ENCODE assay signal across 8 cellular contexts in the genomic region with DNA sequence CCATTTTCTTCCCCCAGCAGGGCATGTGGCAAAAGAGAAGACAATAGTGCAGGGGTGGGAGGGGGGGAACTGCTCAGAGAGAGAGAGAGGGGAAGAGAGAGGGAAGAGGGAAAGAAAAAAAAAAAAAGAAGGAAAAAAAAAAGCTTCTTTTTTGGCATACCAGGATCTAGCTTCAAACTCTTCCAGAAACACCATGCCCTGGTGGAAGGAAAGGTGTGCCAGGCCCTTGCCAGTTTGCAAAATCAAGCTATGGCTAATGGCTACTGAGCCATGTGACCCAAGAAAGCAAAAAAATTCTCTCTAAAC. TPM values are rescaled to one million over a fixed set of nuclear protein-coding genes. Genes with fewer than 3 reads are reported as not detected.
DNase-seq lines count a peak whose midpoint lies in the region; ATAC-seq and TF ChIP-seq lines count a peak whose summit lies in the region.

No MANE protein-coding gene starts in this region.

- no peak for TF ChIP-seq CTCF in mammary epithelial cell (conservative IDR thresholded peaks at IDR 0.05 in 1 of 2, IDR thresholded peaks at IDR 0.05 in 1 of 2; ENCODE audit: extremely low read depth in 1 of 2, insufficient read depth in 1 of 2, low read depth in 1 of 2, low read length in 2 of 2)

- peaks cover 96% of the 10 kb centered on the region for H3K4me1 ChIP-seq in mammary epithelial cell (ENCODE audit: insufficient read depth, low read length)
- peaks cover 97% of the 10 kb centered on the region for H3K4me1 ChIP-seq in mucosa of stomach (ENCODE audit: control insufficient read depth, insufficient read depth, low read length)

- no peak for ATAC-seq in stimulated activated naive CD8-positive, alpha-beta T cell treated with anti-CD3 and anti-CD28 coated beads, Interleukin-15, Interleukin-2, amounts not matched to agents 100 U/mL and 50 U/mL, for 24 hours
- ATAC-seq in HG02970 (IDR thresholded peaks at IDR 0.05; ENCODE audit: low FRiP score, unreplicated experiment) (no peak), HG03039 (IDR thresholded peaks at IDR 0.05; ENCODE audit: unreplicated experiment) (no peak), GM21381 (IDR thresholded peaks at IDR 0.05; ENCODE audit: unreplicated experiment) (no peak)

- intact Hi-C loops in mammary epithelial cell (cut with micrococcal nuclease) = no loop called here

- in situ Hi-C loops in mammary epithelial cell (cut with MboI; ENCODE audit: low sequenced_read_pairs in 2 of 2) = no loop called here

- peak overlapping the region; percentile 31 to 46 (median 36) for H3K4me3 ChIP-seq in mammary epithelial cell (replicated peaks in 1 of 3; ENCODE audit: insufficient read depth in 1 of 3, low read depth in 2 of 3, low read length in 3 of 3)
- H3K4me3 ChIP-seq in mucosa of stomach (ENCODE audit: low read length) = peak overlapping the region; percentile 39

- no peaks in the 10 kb centered on the region for H3K36me3 ChIP-seq in mammary epithelial cell (ENCODE audit: insufficient read depth, low read length)
- no peaks in the 10 kb centered on the region for H3K36me3 ChIP-seq in mucosa of stomach (ENCODE audit: control insufficient read depth, insufficient read depth, low read length)

- dilution Hi-C loops in mammary epithelial cell (cut with HindIII; ENCODE audit: low sequenced_read_pairs) = loop anchor here (5.0 kb wide), 1 partner anchor 39 kb away; no protein-coding TSS in a partner anchor

- H3K9me3 Mint-ChIP-seq in stimulated activated naive CD8-positive, alpha-beta T cell treated with anti-CD3 and anti-CD28 coated beads, Interleukin-15, Interleukin-2, amounts not matched to agents 100 ng/mL and 50 ng/mL, for 24 hours = no peaks in the 10 kb centered on the region

- H3K9me3 ChIP-seq in mammary epithelial cell (replicated peaks; ENCODE audit: insufficient read depth, low read length) (no peaks in the 10 kb centered on the region), mucosa of stomach (ENCODE audit: control insufficient read depth, low read length) (no peaks in the 10 kb centered on the region)

- no peaks in the 10 kb centered on the region for H3K27me3 Mint-ChIP-seq in stimulated activated naive CD8-positive, alpha-beta T cell treated with anti-CD3 and anti-CD28 coated beads, Interleukin-15, Interleukin-2, amounts not matched to agents 100 ng/mL and 50 ng/mL, for 24 hours

- H3K4me3 Mint-ChIP-seq in stimulated activated naive CD8-positive, alpha-beta T cell treated with anti-CD3 and anti-CD28 coated beads, Interleukin-15, Interleukin-2, amounts not matched to agents 100 ng/mL and 50 ng/mL, for 24 hours = peak overlapping the region; percentile 84

- no peaks in the 10 kb centered on the region for H4K20me1 ChIP-seq in mammary epithelial cell (ENCODE audit: insufficient read depth, low read length)

- no peak for DNase-seq in stimulated activated naive CD8-positive, alpha-beta T cell treated with anti-CD3 and anti-CD28 coated beads, Interleukin-15, Interleukin-2, amounts not matched to agents 100 U/mL and 50 U/mL, for 24 hours
- DNase-seq in mammary epithelial cell = no peak
- DNase-seq in hypothalamus (lab: John Stamatoyannopoulos, UW) = no peak

- H3K27ac ChIP-seq in mammary epithelial cell (ENCODE audit: insufficient read depth, low read depth, low read length) = peak overlapping the region; percentile 94

- no TSS peak for BruUV-seq in mammary epithelial cell (replicated peaks; lab: Mats Ljungman, UMichigan)

- peak overlapping the region; percentile 96 for H3K27ac Mint-ChIP-seq in stimulated activated naive CD8-positive, alpha-beta T cell treated with anti-CD3 and anti-CD28 coated beads, Interleukin-15, Interleukin-2, amounts not matched to agents 100 ng/mL and 50 ng/mL, for 24 hours

- CTCF ChIA-PET in mammary epithelial cell (lab: Charles Lee; ENCODE audit: low non-redundant PET) = interaction anchor here (0.6 to 0.8 kb wide), 5 partner anchors 11 to 743 kb away, joined by 3 to 13 read pairs (median 5); no protein-coding TSS in a partner anchor

- H3K27me3 ChIP-seq in mammary epithelial cell (ENCODE audit: insufficient read depth, low read length) (no peaks in the 10 kb centered on the region), mucosa of stomach (ENCODE audit: control insufficient read depth, insufficient read depth, low read length) (no peaks in the 10 kb centered on the region)

- peak overlapping the region; percentile 45 for H2AFZ ChIP-seq in mammary epithelial cell (ENCODE audit: low read depth, low read length)

- H3K9ac ChIP-seq in mammary epithelial cell (ENCODE audit: insufficient read depth, low read length) = peak overlapping the region; percentile 70
- H3K9ac ChIP-seq in mucosa of stomach (ENCODE audit: low read length) = peak overlapping the region; percentile 77

- H3K4me2 ChIP-seq in mammary epithelial cell (ENCODE audit: insufficient read depth, low read depth, low read length) = peak overlapping the region; percentile 92

- H3K79me2 ChIP-seq in mammary epithelial cell (ENCODE audit: insufficient read depth, low read length) = peaks cover 53% of the 10 kb centered on the region

- H3K4me1 Mint-ChIP-seq in stimulated activated naive CD8-positive, alpha-beta T cell treated with anti-CD3 and anti-CD28 coated beads, Interleukin-15, Interleukin-2, amounts not matched to agents 100 ng/mL and 50 ng/mL, for 24 hours (ENCODE audit: low read depth) = peaks cover 3% of the 10 kb centered on the region

- H3K36me3 Mint-ChIP-seq in stimulated activated naive CD8-positive, alpha-beta T cell treated with anti-CD3 and anti-CD28 coated beads, Interleukin-15, Interleukin-2, amounts not matched to agents 100 ng/mL and 50 ng/mL, for 24 hours (ENCODE audit: low read depth) = peaks cover 12% of the 10 kb centered on the region

RNA-seq across cellular contexts. Expression of gene ZMYND8, which starts 0.3 kb away (rescaled TPM):
- 10 to 100 TPM; 18.7 to 59.6 TPM for total RNA-seq in mammary epithelial cell
- 26.0 TPM for polyA plus RNA-seq in mammary epithelial cell
- 45.8 TPM for polyA minus RNA-seq in mammary epithelial cell
